ENCODE assay signal across 1 cellular context in the genomic region with DNA sequence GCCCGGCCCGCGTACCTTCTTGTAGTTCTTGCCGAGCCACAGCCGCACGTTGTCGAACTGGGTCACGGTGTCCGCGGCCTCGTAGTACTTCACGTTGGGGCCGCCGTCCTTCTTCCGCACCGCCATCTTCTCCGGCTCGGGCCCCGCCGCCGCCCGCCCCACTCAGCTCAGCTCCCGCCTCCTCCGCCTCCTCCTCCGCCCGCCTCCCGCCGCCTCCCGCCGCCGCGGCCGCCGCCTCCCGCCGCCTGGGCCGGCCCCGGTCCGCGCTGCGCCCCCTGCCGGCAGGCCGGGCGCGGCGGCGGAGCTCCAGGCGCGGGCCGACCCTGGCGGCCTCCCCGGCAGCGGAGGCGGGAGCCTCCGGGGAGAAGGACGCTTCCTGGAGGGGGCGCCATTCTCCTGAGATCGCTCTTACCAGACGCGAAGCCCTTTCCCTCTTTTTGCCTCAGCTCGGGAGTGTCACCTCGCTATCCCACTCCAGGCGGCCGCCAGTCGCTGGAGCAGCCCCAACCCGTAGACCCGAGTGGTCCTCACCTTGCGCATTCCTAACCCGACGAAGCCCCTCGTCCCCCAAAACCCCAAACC.
TF ChIP-seq lines count a peak whose summit lies in the region.

A gene (minus strand): TSS at position 148 of the 582 bp plus-strand sequence. CDS start 22 bp downstream, at position 126.

TF ChIP-seq in HEK293, 187 proteins besides CTCF, POLR2A, EP300 and RAD21 (continued from another document and continues in another):
- TF ChIP-seq, protein P1, sequence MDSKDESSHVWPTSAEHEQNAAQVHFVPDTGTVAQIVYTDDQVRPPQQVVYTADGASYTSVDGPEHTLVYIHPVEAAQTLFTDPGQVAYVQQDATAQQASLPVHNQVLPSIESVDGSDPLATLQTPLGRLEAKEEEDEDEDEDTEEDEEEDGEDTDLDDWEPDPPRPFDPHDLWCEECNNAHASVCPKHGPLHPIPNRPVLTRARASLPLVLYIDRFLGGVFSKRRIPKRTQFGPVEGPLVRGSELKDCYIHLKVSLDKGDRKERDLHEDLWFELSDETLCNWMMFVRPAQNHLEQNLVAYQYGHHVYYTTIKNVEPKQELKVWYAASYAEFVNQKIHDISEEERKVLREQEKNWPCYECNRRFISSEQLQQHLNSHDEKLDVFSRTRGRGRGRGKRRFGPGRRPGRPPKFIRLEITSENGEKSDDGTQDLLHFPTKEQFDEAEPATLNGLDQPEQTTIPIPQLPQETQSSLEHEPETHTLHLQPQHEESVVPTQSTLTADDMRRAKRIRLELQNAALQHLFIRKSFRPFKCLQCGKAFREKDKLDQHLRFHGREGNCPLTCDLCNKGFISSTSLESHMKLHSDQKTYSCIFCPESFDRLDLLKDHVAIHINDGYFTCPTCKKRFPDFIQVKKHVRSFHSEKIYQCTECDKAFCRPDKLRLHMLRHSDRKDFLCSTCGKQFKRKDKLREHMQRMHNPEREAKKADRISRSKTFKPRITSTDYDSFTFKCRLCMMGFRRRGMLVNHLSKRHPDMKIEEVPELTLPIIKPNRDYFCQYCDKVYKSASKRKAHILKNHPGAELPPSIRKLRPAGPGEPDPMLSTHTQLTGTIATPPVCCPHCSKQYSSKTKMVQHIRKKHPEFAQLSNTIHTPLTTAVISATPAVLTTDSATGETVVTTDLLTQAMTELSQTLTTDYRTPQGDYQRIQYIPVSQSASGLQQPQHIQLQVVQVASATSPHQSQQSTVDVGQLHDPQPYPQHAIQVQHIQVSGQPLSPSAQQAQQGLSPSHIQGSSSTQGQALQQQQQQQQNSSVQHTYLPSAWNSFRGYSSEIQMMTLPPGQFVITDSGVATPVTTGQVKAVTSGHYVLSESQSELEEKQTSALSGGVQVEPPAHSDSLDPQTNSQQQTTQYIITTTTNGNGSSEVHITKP (tag by site-specific recombination; IDR thresholded peaks at IDR 0.05): no peak
- TF ChIP-seq ZNF423 (tag by site-specific recombination; IDR thresholded peaks at IDR 0.05) (no peak), ZNF776 (tag by site-specific recombination; IDR thresholded peaks at IDR 0.05; ENCODE audit: borderline replicate concordance) (no peak), ZBTB20 (tag by site-specific recombination; IDR thresholded peaks at IDR 0.05) (peak; percentile 16; the same call in 1 of the 2 replicates), OVOL3 (tag by site-specific recombination; IDR thresholded peaks at IDR 0.05) (no peak), ZNF530 (tag by site-specific recombination; IDR thresholded peaks at IDR 0.05; ENCODE audit: low read depth) (no peak), ZNF155 (tag by site-specific recombination; IDR thresholded peaks at IDR 0.05) (no peak), ZNF184 (tag by site-specific recombination; IDR thresholded peaks at IDR 0.05) (peak; percentile 30; the same call in 1 of the 2 replicates), ZNF768 (tag by site-specific recombination; IDR thresholded peaks at IDR 0.05) (no peak), ZNF404 (tag by site-specific recombination; IDR thresholded peaks at IDR 0.05) (no peak), ZNF2 (tag by site-specific recombination; IDR thresholded peaks at IDR 0.05) (no peak), ZNF654 (tag by site-specific recombination; IDR thresholded peaks at IDR 0.05; ENCODE audit: low read depth) (peak; percentile 40), KLF16 (tag by site-specific recombination; IDR thresholded peaks at IDR 0.05) (no peak), ZNF292 (tag by site-specific recombination; IDR thresholded peaks at IDR 0.05; ENCODE audit: borderline replicate concordance, low read depth) (no peak), ZNF10 (tag by site-specific recombination; IDR thresholded peaks at IDR 0.05) (no peak), ZNF544 (tag by site-specific recombination; IDR thresholded peaks at IDR 0.05) (no peak), SP2 (tag by site-specific recombination; IDR thresholded peaks at IDR 0.05) (peak; percentile 76), ZNF707 (tag by site-specific recombination; IDR thresholded peaks at IDR 0.05) (no peak), ZNF624 (tag by site-specific recombination; IDR thresholded peaks at IDR 0.05) (no peak), ZNF19 (tag by site-specific recombination; IDR thresholded peaks at IDR 0.05; ENCODE audit: low read depth) (no peak), ZFHX2 (tag by site-specific recombination; conservative IDR thresholded peaks at IDR 0.05) (peak; percentile 76), ZNF629 (tag by site-specific recombination; IDR thresholded peaks at IDR 0.05) (no peak), SALL2 (tag by site-specific recombination; IDR thresholded peaks at IDR 0.05; ENCODE audit: borderline replicate concordance) (no peak), ZNF76 (tag by site-specific recombination; IDR thresholded peaks at IDR 0.05; ENCODE audit: borderline replicate concordance, low read depth) (no peak), GLI2 (tag by site-specific recombination; IDR thresholded peaks at IDR 0.05; ENCODE audit: borderline replicate concordance, low read depth) (no peak), MZF1 (tag by site-specific recombination; IDR thresholded peaks at IDR 0.05; ENCODE audit: borderline replicate concordance) (no peak), ZNF558 (tag by site-specific recombination; IDR thresholded peaks at IDR 0.05) (no peak), ZNF138 (tag by site-specific recombination; IDR thresholded peaks at IDR 0.05; ENCODE audit: borderline replicate concordance) (no peak), ZNF510 (tag by site-specific recombination; IDR thresholded peaks at IDR 0.05; ENCODE audit: insufficient replicate concordance) (no peak), ZNF223 (tag by site-specific recombination; IDR thresholded peaks at IDR 0.05) (no peak), ZNF473 (tag by site-specific recombination; IDR thresholded peaks at IDR 0.05) (no peak), ZNF121 (tag by site-specific recombination; IDR thresholded peaks at IDR 0.05) (no peak), ZNF169 (tag by site-specific recombination; IDR thresholded peaks at IDR 0.05) (no peak), ZFP3 (tag by site-specific recombination; IDR thresholded peaks at IDR 0.05; ENCODE audit: low read depth) (no peak), ZEB2 (tag by site-specific recombination; IDR thresholded peaks at IDR 0.05) (no peak)
- TF ChIP-seq, protein P2, sequence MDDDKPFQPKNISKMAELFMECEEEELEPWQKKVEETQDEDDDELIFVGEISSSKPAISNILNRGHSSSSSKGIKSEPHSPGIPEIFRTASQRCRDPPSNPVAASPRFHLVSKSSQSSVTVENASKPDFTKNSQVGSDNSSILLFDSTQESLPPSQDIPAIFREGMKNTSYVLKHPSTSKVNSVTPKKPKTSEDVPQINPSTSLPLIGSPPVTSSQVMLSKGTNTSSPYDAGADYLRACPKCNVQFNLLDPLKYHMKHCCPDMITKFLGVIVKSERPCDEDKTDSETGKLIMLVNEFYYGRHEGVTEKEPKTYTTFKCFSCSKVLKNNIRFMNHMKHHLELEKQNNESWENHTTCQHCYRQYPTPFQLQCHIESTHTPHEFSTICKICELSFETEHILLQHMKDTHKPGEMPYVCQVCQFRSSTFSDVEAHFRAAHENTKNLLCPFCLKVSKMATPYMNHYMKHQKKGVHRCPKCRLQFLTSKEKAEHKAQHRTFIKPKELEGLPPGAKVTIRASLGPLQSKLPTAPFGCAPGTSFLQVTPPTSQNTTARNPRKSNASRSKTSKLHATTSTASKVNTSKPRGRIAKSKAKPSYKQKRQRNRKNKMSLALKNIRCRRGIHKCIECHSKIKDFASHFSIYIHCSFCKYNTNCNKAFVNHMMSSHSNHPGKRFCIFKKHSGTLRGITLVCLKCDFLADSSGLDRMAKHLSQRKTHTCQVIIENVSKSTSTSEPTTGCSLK (tag by site-specific recombination; IDR thresholded peaks at IDR 0.05): no peak
- TF ChIP-seq, protein P3, sequence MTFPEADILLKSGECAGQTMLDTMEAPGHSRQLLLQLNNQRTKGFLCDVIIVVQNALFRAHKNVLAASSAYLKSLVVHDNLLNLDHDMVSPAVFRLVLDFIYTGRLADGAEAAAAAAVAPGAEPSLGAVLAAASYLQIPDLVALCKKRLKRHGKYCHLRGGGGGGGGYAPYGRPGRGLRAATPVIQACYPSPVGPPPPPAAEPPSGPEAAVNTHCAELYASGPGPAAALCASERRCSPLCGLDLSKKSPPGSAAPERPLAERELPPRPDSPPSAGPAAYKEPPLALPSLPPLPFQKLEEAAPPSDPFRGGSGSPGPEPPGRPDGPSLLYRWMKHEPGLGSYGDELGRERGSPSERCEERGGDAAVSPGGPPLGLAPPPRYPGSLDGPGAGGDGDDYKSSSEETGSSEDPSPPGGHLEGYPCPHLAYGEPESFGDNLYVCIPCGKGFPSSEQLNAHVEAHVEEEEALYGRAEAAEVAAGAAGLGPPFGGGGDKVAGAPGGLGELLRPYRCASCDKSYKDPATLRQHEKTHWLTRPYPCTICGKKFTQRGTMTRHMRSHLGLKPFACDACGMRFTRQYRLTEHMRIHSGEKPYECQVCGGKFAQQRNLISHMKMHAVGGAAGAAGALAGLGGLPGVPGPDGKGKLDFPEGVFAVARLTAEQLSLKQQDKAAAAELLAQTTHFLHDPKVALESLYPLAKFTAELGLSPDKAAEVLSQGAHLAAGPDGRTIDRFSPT (tag by site-specific recombination; IDR thresholded peaks at IDR 0.05): no peak
- TF ChIP-seq, protein P4, sequence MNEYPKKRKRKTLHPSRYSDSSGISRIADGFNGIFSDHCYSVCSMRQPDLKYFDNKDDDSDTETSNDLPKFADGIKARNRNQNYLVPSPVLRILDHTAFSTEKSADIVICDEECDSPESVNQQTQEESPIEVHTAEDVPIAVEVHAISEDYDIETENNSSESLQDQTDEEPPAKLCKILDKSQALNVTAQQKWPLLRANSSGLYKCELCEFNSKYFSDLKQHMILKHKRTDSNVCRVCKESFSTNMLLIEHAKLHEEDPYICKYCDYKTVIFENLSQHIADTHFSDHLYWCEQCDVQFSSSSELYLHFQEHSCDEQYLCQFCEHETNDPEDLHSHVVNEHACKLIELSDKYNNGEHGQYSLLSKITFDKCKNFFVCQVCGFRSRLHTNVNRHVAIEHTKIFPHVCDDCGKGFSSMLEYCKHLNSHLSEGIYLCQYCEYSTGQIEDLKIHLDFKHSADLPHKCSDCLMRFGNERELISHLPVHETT (tag by site-specific recombination; IDR thresholded peaks at IDR 0.05): no peak
- TF ChIP-seq, protein P5, sequence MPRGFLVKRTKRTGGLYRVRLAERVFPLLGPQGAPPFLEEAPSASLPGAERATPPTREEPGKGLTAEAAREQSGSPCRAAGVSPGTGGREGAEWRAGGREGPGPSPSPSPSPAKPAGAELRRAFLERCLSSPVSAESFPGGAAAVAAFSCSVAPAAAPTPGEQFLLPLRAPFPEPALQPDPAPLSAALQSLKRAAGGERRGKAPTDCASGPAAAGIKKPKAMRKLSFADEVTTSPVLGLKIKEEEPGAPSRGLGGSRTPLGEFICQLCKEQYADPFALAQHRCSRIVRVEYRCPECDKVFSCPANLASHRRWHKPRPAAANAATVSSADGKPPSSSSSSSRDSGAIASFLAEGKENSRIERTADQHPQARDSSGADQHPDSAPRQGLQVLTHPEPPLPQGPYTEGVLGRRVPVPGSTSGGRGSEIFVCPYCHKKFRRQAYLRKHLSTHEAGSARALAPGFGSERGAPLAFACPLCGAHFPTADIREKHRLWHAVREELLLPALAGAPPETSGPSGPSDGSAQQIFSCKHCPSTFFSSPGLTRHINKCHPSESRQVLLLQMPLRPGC (tag by site-specific recombination; IDR thresholded peaks at IDR 0.05): no peak
- TF ChIP-seq, protein P6, sequence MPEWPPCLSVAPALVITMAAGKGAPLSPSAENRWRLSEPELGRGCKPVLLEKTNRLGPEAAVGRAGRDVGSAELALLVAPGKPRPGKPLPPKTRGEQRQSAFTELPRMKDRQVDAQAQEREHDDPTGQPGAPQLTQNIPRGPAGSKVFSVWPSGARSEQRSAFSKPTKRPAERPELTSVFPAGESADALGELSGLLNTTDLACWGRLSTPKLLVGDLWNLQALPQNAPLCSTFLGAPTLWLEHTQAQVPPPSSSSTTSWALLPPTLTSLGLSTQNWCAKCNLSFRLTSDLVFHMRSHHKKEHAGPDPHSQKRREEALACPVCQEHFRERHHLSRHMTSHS (tag by site-specific recombination; IDR thresholded peaks at IDR 0.05): no peak
- TF ChIP-seq, protein P7, sequence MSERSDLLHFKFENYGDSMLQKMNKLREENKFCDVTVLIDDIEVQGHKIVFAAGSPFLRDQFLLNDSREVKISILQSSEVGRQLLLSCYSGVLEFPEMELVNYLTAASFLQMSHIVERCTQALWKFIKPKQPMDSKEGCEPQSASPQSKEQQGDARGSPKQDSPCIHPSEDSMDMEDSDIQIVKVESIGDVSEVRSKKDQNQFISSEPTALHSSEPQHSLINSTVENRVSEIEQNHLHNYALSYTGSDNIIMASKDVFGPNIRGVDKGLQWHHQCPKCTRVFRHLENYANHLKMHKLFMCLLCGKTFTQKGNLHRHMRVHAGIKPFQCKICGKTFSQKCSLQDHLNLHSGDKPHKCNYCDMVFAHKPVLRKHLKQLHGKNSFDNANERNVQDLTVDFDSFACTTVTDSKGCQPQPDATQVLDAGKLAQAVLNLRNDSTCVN (tag by site-specific recombination; optimal IDR thresholded peaks at IDR 0.05): peak; percentile 65
- TF ChIP-seq, protein P8, sequence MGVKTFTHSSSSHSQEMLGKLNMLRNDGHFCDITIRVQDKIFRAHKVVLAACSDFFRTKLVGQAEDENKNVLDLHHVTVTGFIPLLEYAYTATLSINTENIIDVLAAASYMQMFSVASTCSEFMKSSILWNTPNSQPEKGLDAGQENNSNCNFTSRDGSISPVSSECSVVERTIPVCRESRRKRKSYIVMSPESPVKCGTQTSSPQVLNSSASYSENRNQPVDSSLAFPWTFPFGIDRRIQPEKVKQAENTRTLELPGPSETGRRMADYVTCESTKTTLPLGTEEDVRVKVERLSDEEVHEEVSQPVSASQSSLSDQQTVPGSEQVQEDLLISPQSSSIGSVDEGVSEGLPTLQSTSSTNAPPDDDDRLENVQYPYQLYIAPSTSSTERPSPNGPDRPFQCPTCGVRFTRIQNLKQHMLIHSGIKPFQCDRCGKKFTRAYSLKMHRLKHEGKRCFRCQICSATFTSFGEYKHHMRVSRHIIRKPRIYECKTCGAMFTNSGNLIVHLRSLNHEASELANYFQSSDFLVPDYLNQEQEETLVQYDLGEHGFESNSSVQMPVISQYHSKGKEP (tag by site-specific recombination; IDR thresholded peaks at IDR 0.05): no peak
- TF ChIP-seq, protein P9, sequence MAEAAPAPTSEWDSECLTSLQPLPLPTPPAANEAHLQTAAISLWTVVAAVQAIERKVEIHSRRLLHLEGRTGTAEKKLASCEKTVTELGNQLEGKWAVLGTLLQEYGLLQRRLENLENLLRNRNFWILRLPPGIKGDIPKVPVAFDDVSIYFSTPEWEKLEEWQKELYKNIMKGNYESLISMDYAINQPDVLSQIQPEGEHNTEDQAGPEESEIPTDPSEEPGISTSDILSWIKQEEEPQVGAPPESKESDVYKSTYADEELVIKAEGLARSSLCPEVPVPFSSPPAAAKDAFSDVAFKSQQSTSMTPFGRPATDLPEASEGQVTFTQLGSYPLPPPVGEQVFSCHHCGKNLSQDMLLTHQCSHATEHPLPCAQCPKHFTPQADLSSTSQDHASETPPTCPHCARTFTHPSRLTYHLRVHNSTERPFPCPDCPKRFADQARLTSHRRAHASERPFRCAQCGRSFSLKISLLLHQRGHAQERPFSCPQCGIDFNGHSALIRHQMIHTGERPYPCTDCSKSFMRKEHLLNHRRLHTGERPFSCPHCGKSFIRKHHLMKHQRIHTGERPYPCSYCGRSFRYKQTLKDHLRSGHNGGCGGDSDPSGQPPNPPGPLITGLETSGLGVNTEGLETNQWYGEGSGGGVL (tag by site-specific recombination; IDR thresholded peaks at IDR 0.05): peak; percentile 78
